ENCODE assay signal across 8 cellular contexts in genomic region chr1:181159451-181160151, GRCh38.
DNase-seq lines count a peak whose midpoint lies in the region; FAIRE-seq and TF ChIP-seq lines count a peak whose summit lies in the region.

No MANE protein-coding gene starts in this region.

- H3K4me3 ChIP-seq in vagina, result no peak overlapping the region

- no peaks in the 10 kb centered on the region for H3K27me3 ChIP-seq in vagina

- in situ Hi-C loops in GM13977 (cut with MboI; ENCODE audit: low pct_unique_long_range_greater_than_20kb, low sequenced_read_pairs, unreplicated experiment), result loop anchor here (10.0 kb wide), 1 partner anchor 635 kb away; no protein-coding TSS in a partner anchor

- H3K27ac ChIP-seq in vagina, result no peak overlapping the region

- no peak for FAIRE-seq in RCC 7860 (lab: Jason Lieb, UNC)

- TF ChIP-seq CTCF in GM13977 (IDR thresholded peaks at IDR 0.05; ENCODE audit: extremely low read depth, insufficient read depth, missing control alignments) (no peak), vagina (IDR thresholded peaks at IDR 0.05) (no peak)

- no peaks in the 10 kb centered on the region for H3K9me3 ChIP-seq in vagina

- H3K4me1 ChIP-seq in vagina, result peaks cover 14% of the 10 kb centered on the region

- intact Hi-C loops in vagina (cut with DNase I), result no loop called here

- DNase-seq in EH (ENCODE audit: low read depth) (peak; percentile 64), RCC 7860 (ENCODE audit: low spot score) (peak; percentile 65), mucosa of gallbladder (ENCODE audit: low spot score) (peak; percentile 33), mesenteric fat pad (ENCODE audit: low spot score) (no peak), GM13977 (ENCODE audit: low spot score) (no peak), vagina (ENCODE audit: extremely low spot score in 2 of 2) (no peak), NCI-H1092 treated with DMSO at 0.1 percent for 48 hours (lab: John Stamatoyannopoulos, UW) (no peak)
- peak; percentile 20 for DNase-seq in activated gamma-delta T cell treated with anti-CD3 and anti-CD28 coated beads, Interleukin-2, amount 50 U/mL, for 16 hours (ENCODE audit: low read depth)

- H3K36me3 ChIP-seq in vagina, result no peaks in the 10 kb centered on the region

- TF ChIP-seq POLR2A in vagina (IDR thresholded peaks at IDR 0.05), result no peak

Comparison
In these comparisons a context has a peak if more than half of its experiments do, and no peak if none do; other contexts are left out.
1. DNase-seq: peak in EH (single experiment), RCC 7860 (single experiment), activated gamma-delta T cell treated with anti-CD3 and anti-CD28 coated beads, Interleukin-2, amount 50 U/mL, for 16 hours (single experiment) and mucosa of gallbladder (single experiment); none in mesenteric fat pad (single experiment), GM13977 (single experiment), vagina (0 of 2) and NCI-H1092 treated with DMSO at 0.1 percent for 48 hours (single experiment).